21 cellular contexts compared by ENCODE assay signal in genomic region chr5:160324885-160325284, GRCh38.
"Had no signal": no experiment of that assay in that cellular context is flagged by ENCODE, and none has a peak within 500 bp of the region (broad histone marks: within the 10 kb centered on the region; RNA-seq: fewer than 3 reads in every experiment).

No MANE protein-coding gene starts in this region.

- H3K27me3 ChIP-seq: cardiac muscle cell, heart left ventricle, testis had no signal

- H3K4me3 ChIP-seq: cardiac muscle cell, esophagus muscularis mucosa, gastroesophageal sphincter, heart left ventricle, spleen, testis had no signal

- H3K36me3 ChIP-seq: cardiac muscle cell, esophagus muscularis mucosa, gastroesophageal sphincter, heart left ventricle, spleen had no signal

- H3K4me1 ChIP-seq: esophagus muscularis mucosa, gastroesophageal sphincter, heart left ventricle, spleen, testis had no signal

- H3K9me3 ChIP-seq: gastroesophageal sphincter, heart left ventricle, spleen, testis had no signal

- ATAC-seq: activated CD4-positive, alpha-beta T cell treated with anti-CD3 and anti-CD28 coated beads for 36 hours; gastroesophageal sphincter; heart left ventricle; left lobe of liver; stimulated activated memory B cell treated with anti-CD40 and anti-IgM and Interleukin-4, amounts not matched to agents 10 μg/mL and 1 μg/mL and 100 μg/mL, for 72 hours had no signal

- DNase-seq: activated CD4-positive, alpha-beta memory T cell treated with anti-CD3 and anti-CD28 coated beads for 36 hours; activated CD4-positive, alpha-beta T cell treated with anti-CD3 and anti-CD28 coated beads for 36 hours; activated naive CD8-positive, alpha-beta T cell treated with anti-CD3 and anti-CD28 coated beads for 36 hours; activated T-cell treated with anti-CD3 and anti-CD28 coated beads for 4 hours; amniotic stem cell; dermis blood vessel endothelial cell; effector memory CD4-positive, alpha-beta T cell; heart left ventricle; kidney; nephron progenitor cell; occipital lobe; retina; spleen; stimulated activated CD4-positive, alpha-beta T cell treated with anti-CD3 and anti-CD28 coated beads, Interleukin-4, amount 100 ng/mL, for 4 hours; T1000; testis had no signal

- H3K27ac ChIP-seq: cardiac muscle cell, esophagus muscularis mucosa, gastroesophageal sphincter, heart left ventricle, spleen, testis had no signal
